ENCODE assay signal across 8 cellular contexts in the genomic region with DNA sequence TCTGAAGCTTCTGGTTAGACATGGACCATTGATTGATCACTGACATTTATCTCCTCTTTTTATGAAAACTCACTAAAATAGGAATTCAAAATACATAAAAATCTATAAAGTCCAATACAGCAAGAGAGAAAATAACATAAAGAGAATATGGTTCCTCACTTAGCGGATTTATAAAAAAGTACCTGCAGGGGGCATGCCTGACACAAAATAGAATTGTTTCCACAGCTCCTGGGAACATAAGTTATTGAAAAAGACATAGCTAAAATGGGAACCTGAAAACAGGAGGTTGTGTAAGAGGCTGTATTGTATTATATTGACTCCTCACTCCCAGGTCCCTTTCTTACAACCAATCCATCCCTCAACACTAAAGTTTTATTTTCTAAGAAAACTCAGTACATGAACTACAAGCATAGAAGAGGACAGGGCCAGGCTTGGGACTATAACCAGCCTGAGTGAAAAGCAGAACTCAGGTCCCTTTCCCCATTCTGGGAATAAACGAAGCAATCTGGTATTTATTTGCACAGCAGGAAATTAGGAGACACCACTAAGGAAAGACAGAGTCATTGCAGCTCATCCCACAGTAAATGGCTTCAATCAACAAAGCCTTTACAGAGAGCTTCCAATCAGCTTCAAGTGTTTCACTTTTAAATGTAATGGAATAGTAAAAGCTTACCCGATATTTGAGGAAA.
DNase-seq lines count a peak whose midpoint lies in the region; ATAC-seq, FAIRE-seq and TF ChIP-seq lines count a peak whose summit lies in the region.

No MANE protein-coding gene starts in this region.

- FAIRE-seq in HepG2 (lab: Jason Lieb, UNC): no peak

- TF ChIP-seq EP300 in HepG2 (IDR thresholded peaks at IDR 0.05; ENCODE audit: low read depth in 2 of 2, low read length in 2 of 2) (no peak), HepG2 (CRISPR knock-in tag; IDR thresholded peaks at IDR 0.05; ENCODE audit: borderline replicate concordance) (no peak)

- no TSS peak for BruUV-seq in HepG2 (replicated peaks; lab: Mats Ljungman, UMichigan)

- no peaks in the 10 kb centered on the region for H4K20me1 ChIP-seq in HepG2 (ENCODE audit: insufficient read depth, low read length)

- POLR2A ChIA-PET in activated CD4-positive, alpha-beta T cell treated with anti-CD3 and anti-CD28 coated beads for 36 hours (lab: Charles Lee): no interaction called here
- POLR2A ChIA-PET in HepG2 (lab: Yijun Ruan, JAX): no interaction called here

- H3K9me3 Mint-ChIP-seq in activated CD4-positive, alpha-beta T cell treated with anti-CD3 and anti-CD28 coated beads for 36 hours (ENCODE audit: low read depth): no peaks in the 10 kb centered on the region

- H3K4me3 ChIP-seq in RWPE2 (ENCODE audit: severe bottlenecking): no peak overlapping the region
- H3K4me3 ChIP-seq in HepG2 (replicated peaks in 1 of 3; ENCODE audit: insufficient read depth in 1 of 3, low read depth in 2 of 3, low read length in 3 of 3): no peak overlapping the region

- H3K4me1 Mint-ChIP-seq in activated CD4-positive, alpha-beta T cell treated with anti-CD3 and anti-CD28 coated beads for 36 hours: no peaks in the 10 kb centered on the region

- H3K4me1 ChIP-seq in RWPE2 (ENCODE audit: insufficient read depth, poor library complexity, severe bottlenecking): no peaks in the 10 kb centered on the region
- H3K4me1 ChIP-seq in HepG2 (ENCODE audit: insufficient read depth, low read length): no peaks in the 10 kb centered on the region

- H3K27ac ChIP-seq in RWPE2 (ENCODE audit: poor library complexity, severe bottlenecking) (no peak overlapping the region), HepG2 (ENCODE audit: extremely low read length, insufficient read depth, low read length) (no peak overlapping the region)

- intact Hi-C loops in activated CD4-positive, alpha-beta T cell treated with anti-CD3 and anti-CD28 coated beads for 36 hours (cut with DNase I, micrococcal nuclease): loop anchor here (5.0 to 10.0 kb wide), 2 partner anchors 618 to 620 kb away; no protein-coding TSS in a partner anchor
- intact Hi-C loops in HepG2 (cut with micrococcal nuclease; ENCODE audit: unreplicated experiment) (loop anchor here (1.0 to 10.0 kb wide), 3 partner anchors 300 to 618 kb away; no protein-coding TSS in a partner anchor), cardiac septum (cut with DNase I) (no loop called here)

- TF ChIP-seq RAD21 in HepG2 (CRISPR knock-in tag; IDR thresholded peaks at IDR 0.05): no peak

- DNase-seq in activated CD4-positive, alpha-beta T cell treated with anti-CD3 and anti-CD28 coated beads for 36 hours: peak; percentile 5
- no peak for DNase-seq in activated CD4-positive, alpha-beta T cell treated with anti-CD3 and anti-CD28 coated beads, Interleukin-2, amount 50 U/mL, for 48 hours
- no peak for DNase-seq in RWPE2 (ENCODE audit: low spot score)
- peak; percentile 5 for DNase-seq in HepG2 (ENCODE audit: low spot score)
- DNase-seq in activated effector memory CD4-positive, alpha-beta T cell treated with Interleukin-2 at 50 U/mL for 16 hours: no peak
- no peak for DNase-seq in cardiac septum (ENCODE audit: low spot score)

- H3K4me2 ChIP-seq in HepG2 (ENCODE audit: low read depth, low read length): no peak overlapping the region

- H3K36me3 Mint-ChIP-seq in activated CD4-positive, alpha-beta T cell treated with anti-CD3 and anti-CD28 coated beads for 36 hours (ENCODE audit: low read depth): no peaks in the 10 kb centered on the region

- WGBS in HepG2 (ENCODE audit: low lambda C conversion rate): 2% methylated on average over 3 of the region's 3 CpGs

- in situ Hi-C loops in HepG2 (cut with HindIII; ENCODE audit: extremely low pct_ligation_motif_present, low pct_unique_long_range_greater_than_20kb): no loop called here

- H2AFZ ChIP-seq in HepG2 (ENCODE audit: low read length): no peak overlapping the region

- H3K27ac Mint-ChIP-seq in activated CD4-positive, alpha-beta T cell treated with anti-CD3 and anti-CD28 coated beads for 36 hours: no peak overlapping the region

- CTCF ChIA-PET in activated CD4-positive, alpha-beta T cell treated with anti-CD3 and anti-CD28 coated beads for 36 hours (lab: Charles Lee): interaction anchor here (0.7 kb wide), 1 partner anchor 23 kb away, joined by 3 read pairs; no protein-coding TSS in a partner anchor
- CTCF ChIA-PET in HepG2 (lab: Yijun Ruan, JAX; ENCODE audit: low intra/inter-chr PET ratio, low total read pairs): interaction anchor here (1.3 kb wide), 1 partner anchor 618 kb away, joined by 5 read pairs; no protein-coding TSS in a partner anchor

- TF ChIP-seq CTCF in RWPE2 (IDR thresholded peaks at IDR 0.05; ENCODE audit: poor library complexity, severe bottlenecking) (peak; percentile 47), HepG2 (CRISPR knock-in tag; IDR thresholded peaks at IDR 0.05) (peak; percentile 34; the same call in 1 of the 2 replicates)

- H3K27me3 ChIP-seq in RWPE2 (ENCODE audit: insufficient read depth, poor library complexity, severe bottlenecking) (peaks cover 6% of the 10 kb centered on the region), HepG2 (ENCODE audit: control insufficient read depth in 1 of 2, insufficient read depth in 2 of 2, low read length in 2 of 2) (no peaks in the 10 kb centered on the region; a peak in 1 of 5 replicates)

- H3K27me3 Mint-ChIP-seq in activated CD4-positive, alpha-beta T cell treated with anti-CD3 and anti-CD28 coated beads for 36 hours: no peaks in the 10 kb centered on the region

- H3K9ac ChIP-seq in HepG2 (ENCODE audit: insufficient read depth, low read depth, low read length): no peak overlapping the region

- H3K36me3 ChIP-seq in RWPE2 (ENCODE audit: low read depth) (no peaks in the 10 kb centered on the region), HepG2 (replicated peaks in 1 of 2; ENCODE audit: control insufficient read depth in 1 of 2, insufficient read depth in 2 of 2, low read length in 2 of 2) (no peaks in the 10 kb centered on the region)

- H3K79me2 ChIP-seq in HepG2 (ENCODE audit: insufficient read depth, low read length): no peaks in the 10 kb centered on the region

- no peak for ATAC-seq in activated CD4-positive, alpha-beta T cell treated with anti-CD3 and anti-CD28 coated beads for 36 hours
- ATAC-seq in HG03442 (IDR thresholded peaks at IDR 0.05; ENCODE audit: unreplicated experiment): peak; percentile 56
- ATAC-seq in RWPE2 (ENCODE audit: low read depth): 0 out of 3 replicates have a peak, but pooled peaks have one; percentile 41
- peak; percentile 52; the same call in 2 of the 3 replicates for ATAC-seq in HepG2
- ATAC-seq in HG03565 (IDR thresholded peaks at IDR 0.05; ENCODE audit: unreplicated experiment): no peak

- H3K4me3 Mint-ChIP-seq in activated CD4-positive, alpha-beta T cell treated with anti-CD3 and anti-CD28 coated beads for 36 hours: no peak overlapping the region

- H3K9me3 ChIP-seq in RWPE2 (ENCODE audit: severe bottlenecking) (no peaks in the 10 kb centered on the region), HepG2 (ENCODE audit: low read length) (no peaks in the 10 kb centered on the region)

- TF ChIP-seq POLR2A in HepG2 (IDR thresholded peaks at IDR 0.05; ENCODE audit: insufficient read depth in 1 of 2, low read depth in 2 of 2, low read length in 2 of 2): no peak

TF ChIP-seq in HepG2, 621 proteins besides CTCF, POLR2A, EP300 and RAD21:
- TF ChIP-seq, protein P1, sequence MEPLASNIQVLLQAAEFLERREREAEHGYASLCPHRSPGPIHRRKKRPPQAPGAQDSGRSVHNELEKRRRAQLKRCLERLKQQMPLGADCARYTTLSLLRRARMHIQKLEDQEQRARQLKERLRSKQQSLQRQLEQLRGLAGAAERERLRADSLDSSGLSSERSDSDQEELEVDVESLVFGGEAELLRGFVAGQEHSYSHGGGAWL (CRISPR knock-in tag; IDR thresholded peaks at IDR 0.05): no peak
- TF ChIP-seq AGO1 (IDR thresholded peaks at IDR 0.05; ENCODE audit: low read depth, low read length, poor library complexity, severe bottlenecking) (no peak), ATF7 (IDR thresholded peaks at IDR 0.05) (0 out of 2 replicates have a peak, but pooled peaks have one; percentile 17), ATF7 (CRISPR knock-in tag; IDR thresholded peaks at IDR 0.05) (no peak), PHF21A (CRISPR knock-in tag; IDR thresholded peaks at IDR 0.05) (no peak), STAG1 (CRISPR knock-in tag; IDR thresholded peaks at IDR 0.05) (peak; percentile 47)

Comparison
In these comparisons a context has a peak if more than half of its experiments do, and no peak if none do; other contexts are left out.
1. DNase-seq: peak in activated CD4-positive, alpha-beta T cell treated with anti-CD3 and anti-CD28 coated beads for 36 hours (single experiment) and HepG2 (single experiment); none in activated CD4-positive, alpha-beta T cell treated with anti-CD3 and anti-CD28 coated beads, Interleukin-2, amount 50 U/mL, for 48 hours (0 of 2), RWPE2 (single experiment), activated effector memory CD4-positive, alpha-beta T cell treated with Interleukin-2 at 50 U/mL for 16 hours (single experiment) and cardiac septum (single experiment).
2. ATAC-seq: peak in HG03442 (single experiment), RWPE2 (single experiment) and HepG2 (single experiment); none in activated CD4-positive, alpha-beta T cell treated with anti-CD3 and anti-CD28 coated beads for 36 hours (single experiment) and HG03565 (single experiment).